In genomic region chr20:10673831-10674683, GRCh38 we compare ENCODE assay signal across 8 cellular contexts. TPM values are rescaled to one million over a fixed set of nuclear protein-coding genes. Genes with fewer than 3 reads are reported as not detected.
DNase-seq lines count a peak whose midpoint lies in the region; FAIRE-seq and TF ChIP-seq lines count a peak whose summit lies in the region.

TSS of gene JAG1 (minus strand) at chr20:10673999. CDS start at chr20:10673530, 469 bp downstream.

- peak; percentile 68 for FAIRE-seq in RCC 7860 (lab: Jason Lieb, UNC)

- H3K4me3 ChIP-seq in H7 (ENCODE audit: insufficient read depth, low read depth, low read length) (peak within 1 kb of the TSS; percentile 84), neutrophil (ENCODE audit: low read depth in 1 of 2, low read length in 1 of 2) (peak within 1 kb of the TSS; percentile 90 to 94), urinary bladder (ENCODE audit: low read depth, low read length) (peak within 1 kb of the TSS; percentile 95)

- TF ChIP-seq CTCF in GM10266 (IDR thresholded peaks at IDR 0.05; ENCODE audit: control insufficient read depth, insufficient read depth, low read depth, missing control alignments): no peak
- TF ChIP-seq CTCF in neutrophil (IDR thresholded peaks at IDR 0.05): no peak

- H3K4me1 ChIP-seq in neutrophil (ENCODE audit: control insufficient read depth in 1 of 2, insufficient read depth in 1 of 2, low read depth in 1 of 2, low read length in 1 of 2) (peaks cover 25 to 27% of the 10 kb centered on the region in 2 experiments), urinary bladder (ENCODE audit: insufficient read depth) (no peaks in the 10 kb centered on the region)

- peaks cover 86% of the 10 kb centered on the region for H3K27me3 Mint-ChIP-seq in activated naive CD8-positive, alpha-beta T cell treated with anti-CD3 and anti-CD28 coated beads for 36 hours

- peak within 1 kb of the TSS; percentile 45 for H3K27ac Mint-ChIP-seq in activated naive CD8-positive, alpha-beta T cell treated with anti-CD3 and anti-CD28 coated beads for 36 hours

- DNase-seq in GM10266 (ENCODE audit: extremely low spot score): peak; percentile 98
- DNase-seq in H7: peak; percentile 98
- peak; percentile 89 for DNase-seq in LHCN-M2 (ENCODE audit: low read depth)
- DNase-seq in RCC 7860 (ENCODE audit: low spot score): peak; percentile 88
- peak; percentile 75 for DNase-seq in activated naive CD8-positive, alpha-beta T cell treated with anti-CD3 and anti-CD28 coated beads for 36 hours
- DNase-seq in glomerular endothelial cell (ENCODE audit: extremely low read depth, low read depth, low spot score): no peak

- H3K4me3 Mint-ChIP-seq in activated naive CD8-positive, alpha-beta T cell treated with anti-CD3 and anti-CD28 coated beads for 36 hours: peak within 1 kb of the TSS; percentile 79

- H3K9me3 ChIP-seq in neutrophil: no peaks in the 10 kb centered on the region

- peaks cover under 1% of the 10 kb centered on the region for H3K36me3 ChIP-seq in H7 (replicated peaks; ENCODE audit: control insufficient read depth, insufficient read depth, low read length)
- H3K36me3 ChIP-seq in neutrophil: no peaks in the 10 kb centered on the region
- H3K36me3 ChIP-seq in urinary bladder (ENCODE audit: insufficient read depth): no peaks in the 10 kb centered on the region

- no peaks in the 10 kb centered on the region for H3K9me3 Mint-ChIP-seq in activated naive CD8-positive, alpha-beta T cell treated with anti-CD3 and anti-CD28 coated beads for 36 hours

- H3K27me3 ChIP-seq in H7 (ENCODE audit: control insufficient read depth, insufficient read depth, low read length): peaks cover 9% of the 10 kb centered on the region
- H3K27me3 ChIP-seq in neutrophil: peaks cover 18% of the 10 kb centered on the region

- H3K4me1 Mint-ChIP-seq in activated naive CD8-positive, alpha-beta T cell treated with anti-CD3 and anti-CD28 coated beads for 36 hours: peaks cover 22% of the 10 kb centered on the region

- no peaks in the 10 kb centered on the region for H3K36me3 Mint-ChIP-seq in activated naive CD8-positive, alpha-beta T cell treated with anti-CD3 and anti-CD28 coated beads for 36 hours

- under 1% methylated on average over 84 of the region's 84 CpGs for WGBS in urinary bladder

- H3K27ac ChIP-seq in neutrophil (peak within 1 kb of the TSS; percentile 98), urinary bladder (ENCODE audit: low read depth) (peak within 1 kb of the TSS; percentile 95)

RNA-seq across cellular contexts. Expression of gene JAG1, which starts in this region (rescaled TPM):
- total RNA-seq in H7 (2014; rRNA removed; shearing (Covaris generic)): 21.9 and 30.0 TPM in 2 replicates
- 6.2 and 8.3 TPM in 2 replicates for total RNA-seq in LHCN-M2 (2014; rRNA removed)
- 3.7 TPM for polyA plus RNA-seq in LHCN-M2 (2012)
- under 1 TPM in 1 of 2 experiments, not detected in 1; 0.19 TPM for total RNA-seq in activated naive CD8-positive, alpha-beta T cell treated with anti-CD3 and anti-CD28 coated beads for 36 hours
- 104 and 155 TPM in 2 replicates for total RNA-seq in glomerular endothelial cell
- 131 TPM for total RNA-seq in urinary bladder
- 36.9 TPM for polyA plus RNA-seq in urinary bladder

Comparison
In these comparisons a context has a peak if more than half of its experiments do, and no peak if none do; other contexts are left out.
1. Peak in DNase-seq in activated naive CD8-positive, alpha-beta T cell treated with anti-CD3 and anti-CD28 coated beads for 36 hours; RNA of the gene not detected or under 1 TPM.